ENCODE assay signal across 1 cellular context in the genomic region with DNA sequence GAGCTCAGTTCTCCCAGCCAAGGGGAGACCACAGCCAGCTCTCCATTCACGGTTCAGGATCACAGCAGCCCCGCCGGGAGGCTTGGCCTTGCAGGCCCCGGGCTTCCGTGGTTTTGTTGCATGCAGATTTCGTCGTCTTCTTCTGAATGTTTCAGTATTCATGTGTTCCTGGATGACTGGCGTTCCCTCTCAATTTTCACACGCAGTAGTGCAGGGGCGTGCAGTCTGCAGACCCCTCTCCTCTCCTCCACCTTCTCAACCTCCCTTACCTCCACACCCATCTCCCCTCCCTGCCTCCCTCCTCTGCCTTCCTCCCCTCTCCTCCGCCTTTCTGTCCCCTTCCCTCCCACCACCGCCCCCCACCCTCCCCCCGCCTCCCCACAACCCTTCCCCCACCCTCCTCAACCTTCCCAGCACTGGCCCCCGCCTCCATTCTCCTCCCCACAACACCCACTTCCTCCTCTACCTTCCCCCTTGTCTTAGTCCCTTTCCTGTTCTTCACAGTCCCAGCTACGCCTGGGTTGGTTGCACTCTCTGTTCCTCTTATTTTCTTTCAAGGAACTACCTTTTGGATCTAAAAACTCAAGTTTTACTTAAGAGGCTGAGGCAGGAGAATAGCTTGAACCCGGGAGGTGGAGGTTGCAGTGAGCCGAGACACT.
TF ChIP-seq lines count a peak whose summit lies in the region.

No MANE protein-coding gene starts in this region.

TF ChIP-seq in WTC11, 78 proteins besides CTCF, POLR2A, EP300 and RAD21 (continued from another document):
- TF ChIP-seq, protein P1, sequence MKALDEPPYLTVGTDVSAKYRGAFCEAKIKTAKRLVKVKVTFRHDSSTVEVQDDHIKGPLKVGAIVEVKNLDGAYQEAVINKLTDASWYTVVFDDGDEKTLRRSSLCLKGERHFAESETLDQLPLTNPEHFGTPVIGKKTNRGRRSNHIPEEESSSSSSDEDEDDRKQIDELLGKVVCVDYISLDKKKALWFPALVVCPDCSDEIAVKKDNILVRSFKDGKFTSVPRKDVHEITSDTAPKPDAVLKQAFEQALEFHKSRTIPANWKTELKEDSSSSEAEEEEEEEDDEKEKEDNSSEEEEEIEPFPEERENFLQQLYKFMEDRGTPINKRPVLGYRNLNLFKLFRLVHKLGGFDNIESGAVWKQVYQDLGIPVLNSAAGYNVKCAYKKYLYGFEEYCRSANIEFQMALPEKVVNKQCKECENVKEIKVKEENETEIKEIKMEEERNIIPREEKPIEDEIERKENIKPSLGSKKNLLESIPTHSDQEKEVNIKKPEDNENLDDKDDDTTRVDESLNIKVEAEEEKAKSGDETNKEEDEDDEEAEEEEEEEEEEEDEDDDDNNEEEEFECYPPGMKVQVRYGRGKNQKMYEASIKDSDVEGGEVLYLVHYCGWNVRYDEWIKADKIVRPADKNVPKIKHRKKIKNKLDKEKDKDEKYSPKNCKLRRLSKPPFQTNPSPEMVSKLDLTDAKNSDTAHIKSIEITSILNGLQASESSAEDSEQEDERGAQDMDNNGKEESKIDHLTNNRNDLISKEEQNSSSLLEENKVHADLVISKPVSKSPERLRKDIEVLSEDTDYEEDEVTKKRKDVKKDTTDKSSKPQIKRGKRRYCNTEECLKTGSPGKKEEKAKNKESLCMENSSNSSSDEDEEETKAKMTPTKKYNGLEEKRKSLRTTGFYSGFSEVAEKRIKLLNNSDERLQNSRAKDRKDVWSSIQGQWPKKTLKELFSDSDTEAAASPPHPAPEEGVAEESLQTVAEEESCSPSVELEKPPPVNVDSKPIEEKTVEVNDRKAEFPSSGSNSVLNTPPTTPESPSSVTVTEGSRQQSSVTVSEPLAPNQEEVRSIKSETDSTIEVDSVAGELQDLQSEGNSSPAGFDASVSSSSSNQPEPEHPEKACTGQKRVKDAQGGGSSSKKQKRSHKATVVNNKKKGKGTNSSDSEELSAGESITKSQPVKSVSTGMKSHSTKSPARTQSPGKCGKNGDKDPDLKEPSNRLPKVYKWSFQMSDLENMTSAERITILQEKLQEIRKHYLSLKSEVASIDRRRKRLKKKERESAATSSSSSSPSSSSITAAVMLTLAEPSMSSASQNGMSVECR (CRISPR knock-in tag; IDR thresholded peaks at IDR 0.05; ENCODE audit: borderline replicate concordance): no peak
- TF ChIP-seq NFYB (CRISPR knock-in tag; conservative IDR thresholded peaks at IDR 0.05; ENCODE audit: low read depth): no peak
- TF ChIP-seq, protein P2, sequence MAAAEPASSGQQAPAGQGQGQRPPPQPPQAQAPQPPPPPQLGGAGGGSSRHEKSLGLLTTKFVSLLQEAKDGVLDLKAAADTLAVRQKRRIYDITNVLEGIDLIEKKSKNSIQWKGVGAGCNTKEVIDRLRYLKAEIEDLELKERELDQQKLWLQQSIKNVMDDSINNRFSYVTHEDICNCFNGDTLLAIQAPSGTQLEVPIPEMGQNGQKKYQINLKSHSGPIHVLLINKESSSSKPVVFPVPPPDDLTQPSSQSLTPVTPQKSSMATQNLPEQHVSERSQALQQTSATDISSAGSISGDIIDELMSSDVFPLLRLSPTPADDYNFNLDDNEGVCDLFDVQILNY (CRISPR knock-in tag; IDR thresholded peaks at IDR 0.05): no peak
- TF ChIP-seq TEAD4 (CRISPR knock-in tag; IDR thresholded peaks at IDR 0.05): no peak
- TF ChIP-seq FOXP1 (CRISPR knock-in tag; IDR thresholded peaks at IDR 0.05; ENCODE audit: borderline replicate concordance): no peak
- no peak for TF ChIP-seq ZNF671 (CRISPR knock-in tag; IDR thresholded peaks at IDR 0.05)
